In the genomic region with DNA sequence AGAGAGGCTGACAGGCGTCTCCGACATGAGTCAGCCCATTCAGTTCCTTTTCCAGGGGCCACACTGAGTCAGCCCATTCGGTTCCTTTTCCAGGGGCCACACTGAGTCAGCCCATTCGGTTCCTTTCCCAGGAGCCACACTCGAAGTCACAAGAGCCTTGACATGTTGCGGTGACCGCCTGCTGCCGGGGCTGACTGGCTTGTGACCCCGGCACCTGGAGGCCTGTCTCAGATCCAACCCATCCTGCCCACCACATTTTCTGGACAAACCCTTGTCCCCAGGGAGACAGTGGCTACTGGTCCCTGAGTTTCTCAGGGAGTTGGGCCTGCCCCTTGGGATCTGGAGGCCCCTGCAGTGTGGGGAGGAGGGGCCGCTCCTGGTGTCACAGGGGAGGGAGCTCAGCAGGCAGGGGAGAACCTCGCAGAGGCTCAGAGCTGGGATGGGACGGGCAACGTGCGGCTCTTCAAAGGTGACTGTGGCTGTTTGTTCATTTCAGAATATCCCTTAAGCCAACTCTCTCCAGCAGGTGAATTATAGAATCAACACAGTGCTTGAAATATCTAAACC, we compare ENCODE assay signal across 11 cellular contexts. TPM values are rescaled to one million over a fixed set of nuclear protein-coding genes. Genes with fewer than 3 reads are reported as not detected.
A peak's percentile ranks its signal among the peaks of the same experiment; 100 is the strongest.
DNase-seq lines count a peak whose midpoint lies in the region; ATAC-seq, FAIRE-seq and TF ChIP-seq lines count a peak whose summit lies in the region.
"Had no signal": no experiment of that assay in that cellular context is flagged by ENCODE, and none has a peak within 500 bp of the region (broad histone marks: within the 10 kb centered on the region; RNA-seq: fewer than 3 reads in every experiment).

No MANE protein-coding gene starts in this region.

- no peak overlapping the region for H3K27ac Mint-ChIP-seq in neural progenitor cell
- H3K27ac Mint-ChIP-seq in activated CD4-positive, alpha-beta memory T cell treated with anti-CD3 and anti-CD28 coated beads for 36 hours = no peak overlapping the region
- H3K27ac Mint-ChIP-seq: nephron had no signal

- ATAC-seq in DND-41 (ENCODE audit: insufficient read depth, low read depth) (0 out of 3 replicates have a peak, but pooled peaks have one; percentile 23), PC-3 (peak; percentile 86), GM21576 (IDR thresholded peaks at IDR 0.05; ENCODE audit: unreplicated experiment) (no peak), GM21786 (IDR thresholded peaks at IDR 0.05; ENCODE audit: unreplicated experiment) (no peak)

- peaks cover 3% of the 10 kb centered on the region; the same call in 1 of the 2 replicates for H4K20me1 ChIP-seq in DND-41 (ENCODE audit: insufficient read depth, low read length)
- no peaks in the 10 kb centered on the region for H4K20me1 ChIP-seq in PC-3 (ENCODE audit: low read length)
- no peaks in the 10 kb centered on the region for H4K20me1 ChIP-seq in neural progenitor cell (ENCODE audit: low read depth)

- H3K4me3 ChIP-seq in DND-41 (ENCODE audit: low read depth in 1 of 2, low read length in 2 of 2) = no peak overlapping the region
- H3K4me3 ChIP-seq in PC-3 (ENCODE audit: low read length) = no peak overlapping the region
- H3K4me3 ChIP-seq in epithelial cell of proximal tubule (ENCODE audit: low read depth, low read length) = no peak overlapping the region
- H3K4me3 ChIP-seq in neural progenitor cell = no peak overlapping the region

- no TSS peak for BruUV-seq in PC-3 (replicated peaks; lab: Mats Ljungman, UMichigan)

- peaks cover 2% of the 10 kb centered on the region for H3K9me3 Mint-ChIP-seq in neural progenitor cell
- H3K9me3 Mint-ChIP-seq in activated CD4-positive, alpha-beta memory T cell treated with anti-CD3 and anti-CD28 coated beads for 36 hours = no peaks in the 10 kb centered on the region
- H3K9me3 Mint-ChIP-seq: nephron had no signal

- no peak for FAIRE-seq in GM12892 (lab: Jason Lieb, UNC)

- no peak overlapping the region for H3K27ac ChIP-seq in DND-41 (ENCODE audit: low read length)
- peak overlapping the region; percentile 72 for H3K27ac ChIP-seq in PC-3 (ENCODE audit: low read length)
- no peak overlapping the region for H3K27ac ChIP-seq in neural progenitor cell
- H3K27ac ChIP-seq: VCaP had no signal

- TF ChIP-seq CTCF in DND-41 (IDR thresholded peaks at IDR 0.05; ENCODE audit: borderline replicate concordance, extremely low read depth, low read length, poor library complexity, severe bottlenecking) (no peak), PC-3 (conservative IDR thresholded peaks at IDR 0.05; ENCODE audit: low read depth, low read length) (no peak), epithelial cell of proximal tubule (conservative IDR thresholded peaks at IDR 0.05; ENCODE audit: low read depth, low read length) (no peak), neural progenitor cell (IDR thresholded peaks at IDR 0.05) (no peak)

- H3K36me3 Mint-ChIP-seq in neural progenitor cell = no peaks in the 10 kb centered on the region
- no peaks in the 10 kb centered on the region for H3K36me3 Mint-ChIP-seq in activated CD4-positive, alpha-beta memory T cell treated with anti-CD3 and anti-CD28 coated beads for 36 hours

- POLR2A ChIA-PET in PC-3 (lab: Charles Lee; ENCODE audit: unreplicated experiment) = no interaction called here
- POLR2A ChIA-PET in activated CD4-positive, alpha-beta memory T cell treated with anti-CD3 and anti-CD28 coated beads for 36 hours (lab: Charles Lee) = no interaction called here

- TF ChIP-seq POLR2A in GM12892 (IDR thresholded peaks at IDR 0.05; ENCODE audit: low read depth, low read length) = no peak

- H3K9me2 ChIP-seq in PC-3 (replicated peaks; ENCODE audit: low read length) = no peaks in the 10 kb centered on the region

- H2AFZ ChIP-seq in DND-41 (ENCODE audit: low read depth, low read length) (no peak overlapping the region), PC-3 (ENCODE audit: low read length) (no peak overlapping the region), neural progenitor cell (replicated peaks) (no peak overlapping the region)

- H3K9me3 ChIP-seq in DND-41 (ENCODE audit: insufficient read depth, low read length, severe bottlenecking) = no peaks in the 10 kb centered on the region
- no peaks in the 10 kb centered on the region for H3K9me3 ChIP-seq in PC-3 (ENCODE audit: low read length)
- H3K9me3 ChIP-seq in neural progenitor cell (ENCODE audit: low read depth) = no peaks in the 10 kb centered on the region

- H3K4me2 ChIP-seq in DND-41 (ENCODE audit: insufficient read depth, low read length) (no peak overlapping the region), PC-3 (ENCODE audit: low read length) (peak overlapping the region; percentile 47), neural progenitor cell (no peak overlapping the region)

- H3K36me3 ChIP-seq in DND-41 (ENCODE audit: insufficient read depth, low read length) (peaks cover 24% of the 10 kb centered on the region), PC-3 (ENCODE audit: low read depth, low read length) (no peaks in the 10 kb centered on the region), neural progenitor cell (no peaks in the 10 kb centered on the region)

- no peak for DNase-seq in DND-41
- peak; percentile 85 for DNase-seq in PC-3
- peak; percentile 44 for DNase-seq in epithelial cell of proximal tubule (ENCODE audit: low read depth)
- DNase-seq in neural progenitor cell (ENCODE audit: low spot score) = no peak
- DNase-seq in GM12892 (ENCODE audit: insufficient read length) = no peak
- DNase-seq in activated CD4-positive, alpha-beta memory T cell treated with anti-CD3 and anti-CD28 coated beads for 36 hours = no peak
- DNase-seq: NCI-H2081 had no signal

- H3K4me1 ChIP-seq in DND-41 (ENCODE audit: insufficient read depth, low read length) (no peaks in the 10 kb centered on the region), PC-3 (ENCODE audit: insufficient read depth, low read length) (peaks cover 60% of the 10 kb centered on the region), neural progenitor cell (peaks cover 8% of the 10 kb centered on the region)

- H3K27me3 ChIP-seq in DND-41 (ENCODE audit: insufficient read depth, low read length, poor library complexity) = no peaks in the 10 kb centered on the region
- H3K27me3 ChIP-seq in PC-3 (ENCODE audit: low read length) = no peaks in the 10 kb centered on the region
- no peaks in the 10 kb centered on the region for H3K27me3 ChIP-seq in neural progenitor cell

- intact Hi-C loops in PC-3 (cut with micrococcal nuclease) = no loop called here
- intact Hi-C loops in activated CD4-positive, alpha-beta memory T cell treated with anti-CD3 and anti-CD28 coated beads for 36 hours (cut with micrococcal nuclease) = no loop called here

- H3K79me2 ChIP-seq in DND-41 (ENCODE audit: insufficient read depth, low read length) (no peaks in the 10 kb centered on the region), PC-3 (ENCODE audit: low read length) (0 out of 2 replicates have a peak, but pooled peaks cover 6% of the 10 kb centered on the region), neural progenitor cell (ENCODE audit: low read depth) (no peaks in the 10 kb centered on the region)

- peaks cover 6% of the 10 kb centered on the region for H3K4me1 Mint-ChIP-seq in neural progenitor cell
- H3K4me1 Mint-ChIP-seq in activated CD4-positive, alpha-beta memory T cell treated with anti-CD3 and anti-CD28 coated beads for 36 hours (ENCODE audit: low read depth) = no peaks in the 10 kb centered on the region

- CTCF ChIA-PET in PC-3 (lab: Charles Lee) = no interaction called here
- CTCF ChIA-PET in activated CD4-positive, alpha-beta memory T cell treated with anti-CD3 and anti-CD28 coated beads for 36 hours (lab: Charles Lee) = no interaction called here

- no peaks in the 10 kb centered on the region for H3K27me3 Mint-ChIP-seq in neural progenitor cell (ENCODE audit: insufficient read depth, low read depth)
- H3K27me3 Mint-ChIP-seq in activated CD4-positive, alpha-beta memory T cell treated with anti-CD3 and anti-CD28 coated beads for 36 hours = peaks cover 2% of the 10 kb centered on the region

- H3K4me3 Mint-ChIP-seq in neural progenitor cell = peak overlapping the region; percentile 41
- H3K4me3 Mint-ChIP-seq in activated CD4-positive, alpha-beta memory T cell treated with anti-CD3 and anti-CD28 coated beads for 36 hours = no peak overlapping the region
- H3K4me3 Mint-ChIP-seq: nephron had no signal

- no peak overlapping the region for H3K9ac ChIP-seq in DND-41 (ENCODE audit: low read depth, low read length)
- H3K9ac ChIP-seq in PC-3 (ENCODE audit: low read length) = peak overlapping the region; percentile 11; the same call in 1 of the 2 replicates
- H3K9ac ChIP-seq in neural progenitor cell = no peak overlapping the region

- no peaks in the 10 kb centered on the region for H3F3A ChIP-seq in PC-3 (ENCODE audit: low read length, unreplicated experiment)
- no peaks in the 10 kb centered on the region for H3F3A ChIP-seq in neural progenitor cell (ENCODE audit: low read depth)

RNA-seq across cellular contexts. Expression of gene LPCAT1, which starts 40.5 kb away (rescaled TPM):
- total RNA-seq in PC-3 (2014; rRNA removed) (121 and 144 TPM in 2 replicates), epithelial cell of proximal tubule (88.9 and 105 TPM in 2 replicates), neural progenitor cell (ENCODE audit: low replicate concordance) (76.5 and 108 TPM in 2 replicates)
- polyA plus RNA-seq in GM12892 (2012; ENCODE audit: missing spikeins) = 63.8 TPM
- 10 to 100 TPM; 48.4 to 51.4 TPM for total RNA-seq in activated CD4-positive, alpha-beta memory T cell treated with anti-CD3 and anti-CD28 coated beads for 36 hours

Comparison
In these comparisons a context has a peak if more than half of its experiments do, and no peak if none do; other contexts are left out.
1. ATAC-seq: peak in DND-41 (single experiment) and PC-3 (single experiment); none in GM21576 (single experiment) and GM21786 (single experiment).
2. DNase-seq: peak in PC-3 (single experiment) and epithelial cell of proximal tubule (single experiment); none in DND-41 (single experiment), neural progenitor cell (single experiment), GM12892 (single experiment) and activated CD4-positive, alpha-beta memory T cell treated with anti-CD3 and anti-CD28 coated beads for 36 hours (single experiment).